In the genomic region with DNA sequence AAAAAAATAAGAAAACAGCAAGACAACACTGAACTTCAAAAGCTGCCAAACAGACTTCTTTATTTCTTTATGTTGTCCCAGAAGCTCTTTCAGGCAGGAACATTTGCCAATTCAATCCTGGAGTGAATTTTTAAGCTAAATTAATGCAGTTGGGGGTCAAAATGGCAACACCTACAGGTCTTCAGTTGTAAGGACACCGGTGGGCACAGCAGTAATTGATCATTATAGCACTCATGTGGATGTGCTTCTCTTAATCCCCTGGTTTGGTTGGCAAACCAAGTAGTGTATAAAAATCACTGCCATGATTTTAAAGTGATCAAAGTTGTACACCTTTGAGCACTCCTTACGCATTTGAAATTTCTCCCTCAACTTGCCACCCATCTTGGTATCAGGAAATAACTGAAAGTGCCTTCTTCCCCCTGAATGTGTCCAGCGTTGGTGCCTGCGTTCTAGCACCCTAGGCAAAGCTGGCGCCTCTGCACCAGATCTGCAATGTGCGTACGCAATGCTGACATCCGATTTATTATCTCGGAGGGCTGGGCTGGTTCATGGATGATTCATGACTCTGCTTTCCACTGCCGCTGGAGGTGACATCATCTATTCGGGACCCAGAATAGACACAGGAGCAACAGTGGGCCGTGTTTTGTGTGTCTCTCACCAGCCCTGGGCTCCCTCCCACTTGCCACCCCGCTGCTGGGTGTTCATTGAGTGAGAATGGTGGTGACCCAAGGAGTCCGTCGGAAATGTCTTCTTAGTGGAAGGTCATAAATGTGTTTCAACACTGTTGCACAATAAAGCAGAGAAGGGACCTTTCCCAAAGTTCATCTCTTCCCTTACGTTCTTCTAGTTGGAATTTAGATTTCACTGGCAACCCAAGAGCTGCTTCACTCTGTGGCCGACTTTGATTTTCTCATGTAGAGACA, we compare ENCODE assay signal across 11 cellular contexts.
DNase-seq lines count a peak whose midpoint lies in the region; ATAC-seq, FAIRE-seq and TF ChIP-seq lines count a peak whose summit lies in the region.
"Had no signal": no experiment of that assay in that cellular context is flagged by ENCODE, and none has a peak within 500 bp of the region (broad histone marks: within the 10 kb centered on the region; RNA-seq: fewer than 3 reads in every experiment).

No MANE protein-coding gene starts in this region.

- H3K4me1 ChIP-seq in heart left ventricle, result peaks cover 5 to 68% (median 40%) of the 10 kb centered on the region in 12 donors
- H3K4me1 ChIP-seq in small intestine (ENCODE audit: control insufficient read depth in 2 of 2, insufficient read depth in 1 of 2, low read depth in 1 of 2, low read length in 1 of 2), result peaks cover 9% of the 10 kb centered on the region in 2 donors

- H3K9me3 ChIP-seq in heart left ventricle (no peaks in the 10 kb centered on the region), small intestine (ENCODE audit: control insufficient read depth, low read depth) (no peaks in the 10 kb centered on the region)

- intact Hi-C loops in heart left ventricle (cut with DNase I), result no loop called here

- TF ChIP-seq POLR2A in heart left ventricle (IDR thresholded peaks at IDR 0.05), result peak in 1 of 2 donors; percentile 38

- TF ChIP-seq CTCF in heart left ventricle (IDR thresholded peaks at IDR 0.05), result no peak

- H3K36me3 ChIP-seq in heart left ventricle (no peaks in the 10 kb centered on the region), small intestine (ENCODE audit: control insufficient read depth in 2 of 2, insufficient read depth in 2 of 2, low read length in 2 of 2) (no peaks in the 10 kb centered on the region)

- DNase-seq in HuH-7 (ENCODE audit: low spot score) (peak; percentile 71), SHP77 treated with DMSO at 0.1 percent for 48 hours (lab: John Stamatoyannopoulos, UW) (peak; percentile 77), heart left ventricle (peak in 4 of 5 donors; percentile 77 to 90 (median 80)), small intestine (peak; percentile 89), kidney glomerular epithelial cell (lab: John Stamatoyannopoulos, UW) (no peak)
- DNase-seq in activated effector memory CD4-positive, alpha-beta T cell treated with anti-CD3 and anti-CD28 coated beads, Interleukin-2, amount 50 U/mL, for 16 hours, result no peak
- no peak for DNase-seq in stimulated activated CD4-positive, alpha-beta T cell treated with anti-CD3 and anti-CD28 coated beads, Interleukin-12 subunit alpha, Interleukin-12 subunit beta, amount 100 ng/mL, for 4 hours
- DNase-seq: Kasumi-1 had no signal

- 42 to 60% (median 46%) methylated on average over 16 to 17 of the region's 17 CpGs for WGBS in heart left ventricle, 4 donors
- WGBS in small intestine, 3 donors, result 30 to 68% (median 55%) methylated on average over 17 of the region's 17 CpGs

- H3K27me3 ChIP-seq in heart left ventricle, result no peaks in the 10 kb centered on the region
- no peaks in the 10 kb centered on the region for H3K27me3 ChIP-seq in small intestine (ENCODE audit: control insufficient read depth in 2 of 2, insufficient read depth in 2 of 2, low read length in 2 of 2)

- ATAC-seq in heart left ventricle (peak; percentile 79 to 97 (median 96)), HG03520 (IDR thresholded peaks at IDR 0.05; ENCODE audit: unreplicated experiment) (no peak)
- ATAC-seq: natural killer cell treated with Interleukin-12 subunit alpha and Interleukin-12 subunit beta and Interleukin-15 and Interleukin-18, amount 100 ng/mL, for 72 hours had no signal

- no peak for FAIRE-seq in small intestine (lab: Jason Lieb, UNC)
- FAIRE-seq: GM12892 had no signal

- peak overlapping the region in 10 of 12 donors; percentile 12 to 77 (median 63) for H3K27ac ChIP-seq in heart left ventricle
- no peak overlapping the region for H3K27ac ChIP-seq in small intestine (ENCODE audit: low read depth in 1 of 2, low read length in 1 of 2)

- H3K4me3 ChIP-seq in heart left ventricle, result peak overlapping the region in 1 of 12 donors; percentile 15
- no peak overlapping the region for H3K4me3 ChIP-seq in small intestine (ENCODE audit: low read depth in 1 of 2, low read length in 2 of 2)

Comparison
In these comparisons a context has a peak if more than half of its experiments do, and no peak if none do; other contexts are left out.
1. DNase-seq: peak in HuH-7 (single experiment), SHP77 treated with DMSO at 0.1 percent for 48 hours (single experiment), heart left ventricle (4 of 5) and small intestine (single experiment); none in activated effector memory CD4-positive, alpha-beta T cell treated with anti-CD3 and anti-CD28 coated beads, Interleukin-2, amount 50 U/mL, for 16 hours (single experiment), kidney glomerular epithelial cell (single experiment) and stimulated activated CD4-positive, alpha-beta T cell treated with anti-CD3 and anti-CD28 coated beads, Interleukin-12 subunit alpha, Interleukin-12 subunit beta, amount 100 ng/mL, for 4 hours (single experiment).
2. H3K27ac ChIP-seq: peak in heart left ventricle (10 of 12); none in small intestine (0 of 2).